ENCODE assay signal across 8 cellular contexts in the genomic region with DNA sequence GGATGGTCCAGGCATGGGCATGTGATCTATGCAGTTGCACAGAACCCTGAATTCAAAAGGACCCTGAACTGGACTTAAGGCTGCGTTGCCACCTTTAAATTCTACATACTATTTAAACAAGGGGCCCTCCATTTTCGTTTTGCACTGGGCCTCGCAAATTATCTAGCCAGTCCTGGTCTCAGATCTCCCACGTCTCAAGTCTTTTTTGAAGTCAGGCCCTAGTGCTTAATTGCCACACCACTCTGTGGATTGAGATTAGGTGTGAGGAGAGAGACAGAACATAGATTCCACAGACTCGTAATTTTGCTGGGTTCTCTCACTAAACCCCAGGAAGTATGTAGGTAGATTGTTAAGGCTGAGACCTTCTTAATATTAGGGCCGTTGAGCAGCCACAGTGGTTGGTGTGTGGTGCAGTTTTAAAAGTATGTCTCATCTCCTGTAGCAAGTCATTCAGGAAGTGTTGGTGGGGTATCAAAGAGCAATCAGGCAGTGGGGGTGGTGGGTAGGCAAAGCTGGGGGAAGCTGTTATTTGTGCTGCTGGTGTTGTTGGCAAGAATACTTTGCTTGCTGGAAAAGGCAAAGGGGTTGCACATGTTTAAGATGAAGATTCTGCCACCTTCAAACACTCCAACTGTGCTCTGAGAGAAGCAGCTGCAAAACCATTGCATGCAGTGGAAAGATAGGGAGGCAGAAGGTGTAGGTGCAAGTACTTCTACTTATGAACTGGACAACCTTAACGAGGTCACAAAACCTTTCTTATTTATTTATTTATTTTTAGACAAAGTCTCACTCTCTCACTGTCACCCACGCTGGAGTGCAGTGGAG. TPM values are rescaled to one million over a fixed set of nuclear protein-coding genes. Genes with fewer than 3 reads are reported as not detected.
DNase-seq lines count a peak whose midpoint lies in the region; ATAC-seq lines count a peak whose summit lies in the region.

No MANE protein-coding gene starts in this region.

- peaks cover 85% of the 10 kb centered on the region for H3K4me1 Mint-ChIP-seq in central memory CD8-positive, alpha-beta T cell

- no peaks in the 10 kb centered on the region for H3K27me3 ChIP-seq in H7 (ENCODE audit: control insufficient read depth, insufficient read depth, low read length)

- peak overlapping the region; percentile 44 for H3K4me3 Mint-ChIP-seq in central memory CD8-positive, alpha-beta T cell

- peaks cover 4% of the 10 kb centered on the region for H3K9me3 Mint-ChIP-seq in central memory CD8-positive, alpha-beta T cell

- no peak overlapping the region for H3K4me3 ChIP-seq in H7 (ENCODE audit: insufficient read depth, low read depth, low read length)

- ATAC-seq in GM21360 (IDR thresholded peaks at IDR 0.05; ENCODE audit: unreplicated experiment) (peak; percentile 45), GM18520 (IDR thresholded peaks at IDR 0.05; ENCODE audit: unreplicated experiment) (no peak), HG03095 (IDR thresholded peaks at IDR 0.05; ENCODE audit: unreplicated experiment) (no peak)
- peak; percentile 94 for ATAC-seq in central memory CD8-positive, alpha-beta T cell (replicated peaks; ENCODE audit: extremely low read depth, poor library complexity, severe bottlenecking)

- H3K27ac Mint-ChIP-seq in central memory CD8-positive, alpha-beta T cell (ENCODE audit: low read depth) = peak overlapping the region; percentile 86

- no peaks in the 10 kb centered on the region for H3K36me3 ChIP-seq in H7 (replicated peaks; ENCODE audit: control insufficient read depth, insufficient read depth, low read length)

- peaks cover 29% of the 10 kb centered on the region for H3K36me3 Mint-ChIP-seq in central memory CD8-positive, alpha-beta T cell (ENCODE audit: insufficient read depth)

- DNase-seq in activated CD4-positive, alpha-beta T cell treated with anti-CD3 and anti-CD28 coated beads for 1 hour = peak; percentile 48
- DNase-seq in central memory CD8-positive, alpha-beta T cell (ENCODE audit: low spot score in 2 of 2) = peak; percentile 33 to 68
- DNase-seq in stimulated activated CD8-positive, alpha-beta memory T cell treated with anti-CD3 and anti-CD28 coated beads, Interleukin-15, amount 100 ng/mL, for 48 hours (ENCODE audit: low read depth in 2 of 2) = peak; percentile 65 to 66
- DNase-seq in NCI-H1694 (lab: John Stamatoyannopoulos, UW) = no peak
- no peak for DNase-seq in H7

- no peaks in the 10 kb centered on the region for H3K27me3 Mint-ChIP-seq in central memory CD8-positive, alpha-beta T cell

RNA-seq across cellular contexts. Expression of a gene that starts 11.2 kb away (rescaled TPM):
- not detected in 2 replicates for total RNA-seq in H7 (2014; rRNA removed; shearing (Covaris generic))

RNA-seq across cellular contexts. Expression of a gene that starts 45.0 kb away (rescaled TPM):
- total RNA-seq in H7 (2014; rRNA removed; shearing (Covaris generic)) = not detected in 2 replicates

Comparison
In these comparisons a context has a peak if more than half of its experiments do, and no peak if none do; other contexts are left out.
1. ATAC-seq: peak in GM21360 (single experiment) and central memory CD8-positive, alpha-beta T cell (single experiment); none in GM18520 (single experiment) and HG03095 (single experiment).
2. DNase-seq: peak in activated CD4-positive, alpha-beta T cell treated with anti-CD3 and anti-CD28 coated beads for 1 hour (single experiment), central memory CD8-positive, alpha-beta T cell (2 of 2) and stimulated activated CD8-positive, alpha-beta memory T cell treated with anti-CD3 and anti-CD28 coated beads, Interleukin-15, amount 100 ng/mL, for 48 hours (2 of 2); none in NCI-H1694 (single experiment) and H7 (single experiment).